ENCODE assay signal across 17 cellular contexts in the genomic region with DNA sequence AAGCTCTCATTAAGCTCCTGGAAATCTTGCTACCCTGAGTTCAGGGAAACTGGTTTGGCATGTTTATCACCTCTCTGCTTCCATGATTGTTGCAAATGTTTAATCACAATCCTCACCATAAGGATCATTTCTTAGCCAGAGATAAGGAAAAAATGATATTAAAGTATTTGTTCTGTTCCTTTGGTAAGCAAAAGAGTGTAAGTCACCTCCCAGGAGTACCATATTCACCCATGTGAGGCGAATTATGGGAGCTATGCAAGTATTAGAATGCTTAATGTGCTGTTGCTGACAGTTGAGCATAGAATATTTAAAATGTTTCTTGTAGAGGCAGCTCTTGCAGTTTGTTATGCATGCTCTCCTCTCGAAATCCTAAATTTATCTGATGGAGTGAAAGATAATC.
A peak's percentile ranks its signal among the peaks of the same experiment; 100 is the strongest.
DNase-seq lines count a peak whose midpoint lies in the region; ATAC-seq and TF ChIP-seq lines count a peak whose summit lies in the region.
"Had no signal": no experiment of that assay in that cellular context is flagged by ENCODE, and none has a peak within 500 bp of the region (broad histone marks: within the 10 kb centered on the region; RNA-seq: fewer than 3 reads in every experiment).

No MANE protein-coding gene starts in this region.

- no peak overlapping the region for H2AFZ ChIP-seq in hepatocyte

- H3K27ac Mint-ChIP-seq in nephron, result peak overlapping the region; percentile 45 to 74 (median 67)
- H3K27ac Mint-ChIP-seq: CD4-positive, CD25-positive, alpha-beta regulatory T cell; CD8-positive, alpha-beta T cell; HFFc6 had no signal

- H3K36me3 ChIP-seq in hepatocyte (replicated peaks; ENCODE audit: insufficient read depth, low read depth), result no peaks in the 10 kb centered on the region
- H3K36me3 ChIP-seq: HAP-1 had no signal

- H3K36me3 Mint-ChIP-seq in nephron (ENCODE audit: low read depth), result no peaks in the 10 kb centered on the region
- H3K36me3 Mint-ChIP-seq: CD4-positive, CD25-positive, alpha-beta regulatory T cell; CD8-positive, alpha-beta T cell had no signal

- no peak for TF ChIP-seq CTCF in hepatocyte (IDR thresholded peaks at IDR 0.05; ENCODE audit: poor library complexity)
- TF ChIP-seq CTCF in nephron (IDR thresholded peaks at IDR 0.05; ENCODE audit: unreplicated experiment in 3 of 3), result no peak

- ATAC-seq in GM21381 (IDR thresholded peaks at IDR 0.05; ENCODE audit: unreplicated experiment) (no peak), GM21447 (IDR thresholded peaks at IDR 0.05; ENCODE audit: unreplicated experiment) (no peak)
- ATAC-seq: CD8-positive, alpha-beta T cell; GM12878 had no signal

- H3K4me3 Mint-ChIP-seq in nephron, result no peak overlapping the region
- H3K4me3 Mint-ChIP-seq: CD4-positive, CD25-positive, alpha-beta regulatory T cell; CD8-positive, alpha-beta T cell; HFFc6 had no signal

- H3K27me3 Mint-ChIP-seq in nephron (ENCODE audit: low read depth), result peaks cover 13% of the 10 kb centered on the region

- no peaks in the 10 kb centered on the region for H4K20me1 ChIP-seq in hepatocyte (ENCODE audit: insufficient read depth, poor library complexity, severe bottlenecking)

- no peak overlapping the region for H3K4me2 ChIP-seq in hepatocyte

- no peaks in the 10 kb centered on the region for H3K79me2 ChIP-seq in hepatocyte

- no peaks in the 10 kb centered on the region for H3K9me3 Mint-ChIP-seq in nephron

- peaks cover 15% of the 10 kb centered on the region for H3K4me1 ChIP-seq in hepatocyte (ENCODE audit: insufficient read depth)
- H3K4me1 ChIP-seq: Caco-2, HAP-1 had no signal

- no peaks in the 10 kb centered on the region for H3K9me3 ChIP-seq in hepatocyte (ENCODE audit: low read depth)
- H3K9me3 ChIP-seq: Caco-2, HAP-1 had no signal

- WGBS in hepatocyte (ENCODE audit: low lambda C conversion rate, missing lambda C conversion rate), result 30% methylated on average over 2 of the region's 2 CpGs

- peaks cover 56% of the 10 kb centered on the region for H3K4me1 Mint-ChIP-seq in nephron
- H3K4me1 Mint-ChIP-seq: CD4-positive, CD25-positive, alpha-beta regulatory T cell had no signal

- intact Hi-C loops in posterior vena cava (cut with DNase I), result no loop called here

- no peaks in the 10 kb centered on the region for H3K27me3 ChIP-seq in hepatocyte

- no peak overlapping the region for H3K4me3 ChIP-seq in hepatocyte
- H3K4me3 ChIP-seq: GM12878, HAP-1 had no signal

- DNase-seq in DMS53 (lab: John Stamatoyannopoulos, UW) (peak; percentile 5), DMS53 treated with DMSO at 0.1 percent for 48 hours (lab: John Stamatoyannopoulos, UW; ENCODE audit: unreplicated experiment) (no peak), hepatocyte (ENCODE audit: low spot score) (no peak), posterior vena cava (ENCODE audit: low spot score) (no peak)
- DNase-seq: Caco-2; CD4-positive, CD25-positive, alpha-beta regulatory T cell; CD8-positive, alpha-beta T cell; DMS79; EL; GDM1; GOT3; HFFc6 had no signal

- no peaks in the 10 kb centered on the region for H3K9me2 ChIP-seq in hepatocyte (replicated peaks; ENCODE audit: insufficient read depth)

- H3K27ac ChIP-seq in hepatocyte, result peak overlapping the region; percentile 66
